Comparison of ENCODE assay signal across 27 cellular contexts in the genomic region with DNA sequence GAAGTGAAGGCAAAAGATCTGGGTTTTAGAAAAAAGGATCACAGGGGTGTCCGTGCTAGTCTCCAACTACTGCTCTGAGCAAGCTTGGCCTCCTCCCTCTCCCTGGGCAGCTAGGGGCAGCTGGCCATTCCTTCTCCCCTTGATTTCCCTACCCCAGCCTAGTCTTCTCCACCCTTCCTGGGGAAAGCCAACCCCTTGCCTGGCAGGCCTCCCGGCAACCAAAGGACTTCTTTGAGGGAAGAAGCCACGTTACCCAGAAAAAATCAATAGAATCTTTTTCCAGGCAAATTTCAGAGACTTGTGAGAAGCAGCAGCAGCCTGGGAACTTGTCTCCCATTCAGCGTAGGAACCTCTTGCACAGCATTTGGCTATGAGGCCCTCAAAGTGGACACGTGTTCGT.
A peak's percentile ranks its signal among the peaks of the same experiment; 100 is the strongest.
DNase-seq lines count a peak whose midpoint lies in the region; TF ChIP-seq lines count a peak whose summit lies in the region.
"Had no signal": no experiment of that assay in that cellular context is flagged by ENCODE, and none has a peak within 500 bp of the region (broad histone marks: within the 10 kb centered on the region; RNA-seq: fewer than 3 reads in every experiment).

No MANE protein-coding gene starts in this region.

- no peak overlapping the region for H3K9ac ChIP-seq in neural progenitor cell

- TF ChIP-seq CTCF in fibroblast of the aortic adventitia (IDR thresholded peaks at IDR 0.05; ENCODE audit: insufficient read depth, low read length) (no peak), neural progenitor cell (IDR thresholded peaks at IDR 0.05) (no peak), uterus (IDR thresholded peaks at IDR 0.05) (no peak), stomach (IDR thresholded peaks at IDR 0.05) (no peak), ascending aorta (IDR thresholded peaks at IDR 0.05) (no peak)

- H3K4me2 ChIP-seq in neural progenitor cell: no peak overlapping the region
- H3K4me2 ChIP-seq: PC-9 had no signal

- peak overlapping the region; percentile 95 for H3K27ac Mint-ChIP-seq in neural progenitor cell
- H3K27ac Mint-ChIP-seq: activated naive CD8-positive, alpha-beta T cell treated with anti-CD3 and anti-CD28 coated beads, Interleukin-2, amount 10 ng/mL, durations not matched to agents 7 days and 5 days; CD4-positive, alpha-beta T cell; stimulated activated memory B cell treated with anti-CD40 and anti-IgM and Interleukin-4, amounts not matched to agents 10 μg/mL and 1 μg/mL and 100 μg/mL, for 72 hours had no signal

- H3K9me3 ChIP-seq in neural progenitor cell (ENCODE audit: low read depth) (no peaks in the 10 kb centered on the region), uterus (no peaks in the 10 kb centered on the region), stomach (peaks cover 0 to 7% (median 0%) of the 10 kb centered on the region in 4 donors), ascending aorta (no peaks in the 10 kb centered on the region)
- H3K9me3 ChIP-seq: lower lobe of right lung had no signal

- H3K79me2 ChIP-seq in neural progenitor cell (ENCODE audit: low read depth): no peaks in the 10 kb centered on the region

- H3F3A ChIP-seq in neural progenitor cell (ENCODE audit: low read depth): peaks cover 27% of the 10 kb centered on the region

- peaks cover 47% of the 10 kb centered on the region for H3K4me1 ChIP-seq in neural progenitor cell
- H3K4me1 ChIP-seq in uterus: no peaks in the 10 kb centered on the region
- peaks cover 0 to 5% (median 0%) of the 10 kb centered on the region in 4 donors for H3K4me1 ChIP-seq in stomach
- no peaks in the 10 kb centered on the region for H3K4me1 ChIP-seq in ascending aorta
- H3K4me1 ChIP-seq: lower lobe of right lung had no signal

- H3K27ac ChIP-seq in neural progenitor cell: no peak overlapping the region
- H3K27ac ChIP-seq in uterus: no peak overlapping the region
- no peak overlapping the region for H3K27ac ChIP-seq in stomach
- peak overlapping the region in 1 of 2 donors; percentile 3 for H3K27ac ChIP-seq in ascending aorta
- H3K27ac ChIP-seq: 22Rv1, lower lobe of right lung, PC-9 had no signal

- no peaks in the 10 kb centered on the region for H3K9me3 Mint-ChIP-seq in neural progenitor cell
- H3K9me3 Mint-ChIP-seq: activated naive CD8-positive, alpha-beta T cell treated with anti-CD3 and anti-CD28 coated beads, Interleukin-2, amount 10 ng/mL, durations not matched to agents 7 days and 5 days; CD4-positive, alpha-beta T cell; stimulated activated memory B cell treated with anti-CD40 and anti-IgM and Interleukin-4, amounts not matched to agents 10 μg/mL and 1 μg/mL and 100 μg/mL, for 72 hours had no signal

- peaks cover 6% of the 10 kb centered on the region for H4K20me1 ChIP-seq in neural progenitor cell (ENCODE audit: low read depth)

- 78 to 91% (median 84%) methylated on average over 6 of the region's 6 CpGs for WGBS in stomach, 5 donors

- TF ChIP-seq POLR2A in uterus (IDR thresholded peaks at IDR 0.05) (no peak), stomach (IDR thresholded peaks at IDR 0.05) (no peak)

- H3K4me1 Mint-ChIP-seq in neural progenitor cell: peaks cover 74% of the 10 kb centered on the region

- DNase-seq in NCI-H2227 (lab: John Stamatoyannopoulos, UW; ENCODE audit: unreplicated experiment): peak; percentile 21
- no peak for DNase-seq in NCI-H2227 treated with DMSO at 0.1 percent for 48 hours (lab: John Stamatoyannopoulos, UW)
- DNase-seq in fibroblast of the aortic adventitia (ENCODE audit: low read depth): peak; percentile 40
- DNase-seq in neural progenitor cell (ENCODE audit: low spot score): no peak
- no peak for DNase-seq in uterus
- DNase-seq in NCI-H446 treated with DMSO at 0.1 percent for 48 hours (lab: John Stamatoyannopoulos, UW): no peak
- DNase-seq in stomach: no peak
- DNase-seq in ascending aorta (ENCODE audit: low spot score in 2 of 2): no peak
- DNase-seq: activated CD4-positive, alpha-beta T cell treated with anti-CD3 and anti-CD28 coated beads for 4 hours; activated CD8-positive, alpha-beta memory T cell treated with anti-CD3 and anti-CD28 coated beads for 24 hours; activated effector memory CD4-positive, alpha-beta T cell treated with anti-CD3 and anti-CD28 coated beads, Interleukin-2, amount 50 U/mL, for 16 hours; activated naive CD8-positive, alpha-beta T cell treated with anti-CD3 and anti-CD28 coated beads, Interleukin-2, amount 10 ng/mL, durations not matched to agents 7 days and 5 days; CD4-positive, alpha-beta T cell; effector CD4-positive, alpha-beta T cell; EL; HCEC 1CT; lower lobe of right lung; NCI-H1092 treated with DMSO at 0.1 percent for 48 hours; NCI-H187; NCI-H2171; NCI-H524 treated with DMSO at 0.1 percent for 48 hours; PC-9; SHP77; stimulated activated CD4-positive, alpha-beta T cell treated with anti-CD3 and anti-CD28 coated beads, Interleukin-4, amount 100 ng/mL, for 1 hour had no signal

- no peak for TF ChIP-seq EP300 in stomach (IDR thresholded peaks at IDR 0.05)

- peak overlapping the region; percentile 14 for H3K4me3 Mint-ChIP-seq in neural progenitor cell
- H3K4me3 Mint-ChIP-seq: activated naive CD8-positive, alpha-beta T cell treated with anti-CD3 and anti-CD28 coated beads, Interleukin-2, amount 10 ng/mL, durations not matched to agents 7 days and 5 days; CD4-positive, alpha-beta T cell; stimulated activated memory B cell treated with anti-CD40 and anti-IgM and Interleukin-4, amounts not matched to agents 10 μg/mL and 1 μg/mL and 100 μg/mL, for 72 hours had no signal

- H3K36me3 Mint-ChIP-seq in neural progenitor cell: no peaks in the 10 kb centered on the region
- H3K36me3 Mint-ChIP-seq: activated naive CD8-positive, alpha-beta T cell treated with anti-CD3 and anti-CD28 coated beads, Interleukin-2, amount 10 ng/mL, durations not matched to agents 7 days and 5 days had no signal

- H3K4me3 ChIP-seq in fibroblast of the aortic adventitia (ENCODE audit: low read depth, low read length) (no peak overlapping the region), neural progenitor cell (no peak overlapping the region), uterus (no peak overlapping the region), stomach (no peak overlapping the region), ascending aorta (no peak overlapping the region)
- H3K4me3 ChIP-seq: K562, lower lobe of right lung, PC-9 had no signal

- H3K27me3 Mint-ChIP-seq in neural progenitor cell (ENCODE audit: insufficient read depth, low read depth): peaks cover 6% of the 10 kb centered on the region
- H3K27me3 Mint-ChIP-seq: activated naive CD8-positive, alpha-beta T cell treated with anti-CD3 and anti-CD28 coated beads, Interleukin-2, amount 10 ng/mL, durations not matched to agents 7 days and 5 days; CD4-positive, alpha-beta T cell; stimulated activated memory B cell treated with anti-CD40 and anti-IgM and Interleukin-4, amounts not matched to agents 10 μg/mL and 1 μg/mL and 100 μg/mL, for 72 hours had no signal

- H2AFZ ChIP-seq in neural progenitor cell (replicated peaks): no peak overlapping the region
- H2AFZ ChIP-seq: PC-9 had no signal

- intact Hi-C loops in uterus (cut with DNase I; ENCODE audit: low total_unique reads): no loop called here
- intact Hi-C loops in stomach (cut with DNase I; ENCODE audit: low total_unique reads): no loop called here
- intact Hi-C loops in ascending aorta (cut with DNase I): no loop called here

- H3K36me3 ChIP-seq in neural progenitor cell (no peaks in the 10 kb centered on the region), uterus (no peaks in the 10 kb centered on the region), stomach (no peaks in the 10 kb centered on the region), ascending aorta (no peaks in the 10 kb centered on the region)
- H3K36me3 ChIP-seq: lower lobe of right lung had no signal

- no peaks in the 10 kb centered on the region for H3K27me3 ChIP-seq in neural progenitor cell
- H3K27me3 ChIP-seq in uterus: no peaks in the 10 kb centered on the region
- no peaks in the 10 kb centered on the region for H3K27me3 ChIP-seq in stomach
- no peaks in the 10 kb centered on the region for H3K27me3 ChIP-seq in ascending aorta

Comparison
In these comparisons a context has a peak if more than half of its experiments do, and no peak if none do; other contexts are left out.
1. DNase-seq: peak in NCI-H2227 (single experiment) and fibroblast of the aortic adventitia (single experiment); none in NCI-H2227 treated with DMSO at 0.1 percent for 48 hours (single experiment), neural progenitor cell (single experiment), uterus (0 of 2), NCI-H446 treated with DMSO at 0.1 percent for 48 hours (single experiment), stomach (single experiment) and ascending aorta (0 of 2).